In the genomic region with DNA sequence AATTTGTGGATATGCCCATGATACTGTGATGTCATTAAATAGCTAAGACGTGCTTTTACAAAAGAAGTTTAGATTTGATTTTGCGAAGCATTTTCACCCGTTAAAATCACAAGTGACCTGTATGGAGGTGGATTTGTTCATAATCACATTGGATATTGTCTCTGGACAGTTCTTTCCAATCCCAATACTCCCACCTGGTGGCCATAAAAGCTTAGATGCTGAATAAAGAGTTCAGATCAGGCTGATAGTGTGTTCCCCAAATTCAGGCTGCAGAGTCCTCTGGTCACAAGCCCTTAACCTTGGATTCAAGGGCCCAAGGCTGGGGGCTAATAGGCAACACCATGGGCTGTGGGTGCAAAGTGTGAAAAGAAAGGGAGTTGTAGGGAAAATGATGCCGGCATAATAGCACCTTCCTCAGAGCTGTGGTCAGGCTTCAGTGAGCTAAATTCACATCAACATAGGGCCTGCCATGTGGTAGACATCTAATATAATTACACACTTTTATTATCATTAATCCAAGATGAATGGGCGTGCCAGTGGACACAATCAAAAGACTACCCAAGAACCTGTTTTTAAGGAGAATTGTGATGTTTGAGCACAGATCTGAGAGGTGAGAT, we compare ENCODE assay signal across 9 cellular contexts. TPM values are rescaled to one million over a fixed set of nuclear protein-coding genes. Genes with fewer than 3 reads are reported as not detected.
DNase-seq lines count a peak whose midpoint lies in the region; ATAC-seq, FAIRE-seq and TF ChIP-seq lines count a peak whose summit lies in the region.
"Had no signal": no experiment of that assay in that cellular context is flagged by ENCODE, and none has a peak within 500 bp of the region (broad histone marks: within the 10 kb centered on the region; RNA-seq: fewer than 3 reads in every experiment).

No MANE protein-coding gene starts in this region.

- DNase-seq in A172 (ENCODE audit: low spot score) (peak; percentile 62), DMS153 treated with DMSO at 0.1 percent for 48 hours (lab: John Stamatoyannopoulos, UW; ENCODE audit: unreplicated experiment) (peak; percentile 39), HT-29 (ENCODE audit: low spot score) (peak; percentile 84), SKM-1 treated with dmso at 0.1 percent for 144 hours (lab: John Stamatoyannopoulos, UW; ENCODE audit: unreplicated experiment) (peak; percentile 20), fibroblast of mammary gland (ENCODE audit: low read depth) (peak; percentile 73), psoas muscle (no peak), GM19239 (ENCODE audit: insufficient read length, low spot score) (no peak), GF-D8 (lab: John Stamatoyannopoulos, UW) (no peak)

- peak; percentile 69 for TF ChIP-seq CTCF in fibroblast of mammary gland (conservative IDR thresholded peaks at IDR 0.05; ENCODE audit: control insufficient read depth, insufficient read depth, low read depth, low read length)
- peak; percentile 45 for TF ChIP-seq CTCF in psoas muscle (IDR thresholded peaks at IDR 0.05)

- no peaks in the 10 kb centered on the region for H3K9me3 ChIP-seq in psoas muscle

- H3K36me3 ChIP-seq in psoas muscle (ENCODE audit: insufficient read depth in 1 of 2, low read depth in 1 of 2), result no peaks in the 10 kb centered on the region

- FAIRE-seq in GM19239 (lab: Jason Lieb, UNC), result no peak

- no peaks in the 10 kb centered on the region for H3K4me1 ChIP-seq in psoas muscle

- no peak overlapping the region for H3K4me3 ChIP-seq in fibroblast of mammary gland (ENCODE audit: control insufficient read depth, low read depth, low read length)
- H3K4me3 ChIP-seq in psoas muscle, result no peak overlapping the region

- peak in 2 of 4 donors; percentile 39 to 67 for ATAC-seq in psoas muscle

- H3K27me3 ChIP-seq in psoas muscle (ENCODE audit: insufficient read depth in 3 of 3, low read length in 2 of 3), result peaks cover 0 to 3% (median 0%) of the 10 kb centered on the region in 3 donors

- 64 to 75% (median 65%) methylated on average over 5 of the region's 5 CpGs for WGBS in psoas muscle, 3 donors

- H3K27ac ChIP-seq in psoas muscle, result no peak overlapping the region
- H3K27ac ChIP-seq: epithelial cell of prostate had no signal

- intact Hi-C loops in psoas muscle (cut with DNase I), result loop anchor here (2.0 to 10.0 kb wide), 3 partner anchors 252 to 542 kb away; no protein-coding TSS in a partner anchor

RNA-seq across cellular contexts. Expression of gene SMIM43, which starts 28.1 kb away (rescaled TPM):
- not detected in 2 replicates for total RNA-seq in A172 (2014; rRNA removed; shearing (Covaris generic))
- total RNA-seq in HT-29 (2014; rRNA removed; shearing (Covaris generic)), result not detected in 2 replicates
- total RNA-seq in psoas muscle, result not detected
- under 1 TPM in 2 of 3 donors, not detected in 1; 0.03 TPM for polyA plus RNA-seq in psoas muscle

RNA-seq across cellular contexts. Expression of gene ANXA5, which starts 40.1 kb away (rescaled TPM):
- 936 and 953 TPM in 2 replicates for total RNA-seq in A172 (2014; rRNA removed; shearing (Covaris generic))
- 107 and 124 TPM in 2 replicates for total RNA-seq in HT-29 (2014; rRNA removed; shearing (Covaris generic))
- total RNA-seq in psoas muscle, result 100 to 1,000 TPM in 1 of 4 donors, 10 to 100 TPM in 3; 59.1 to 149 (median 84.5) TPM
- 100 to 1,000 TPM; 116 to 264 (median 194) TPM for polyA plus RNA-seq in psoas muscle

Comparison
In these comparisons a context has a peak if more than half of its experiments do, and no peak if none do; other contexts are left out.
1. DNase-seq: peak in A172 (single experiment), DMS153 treated with DMSO at 0.1 percent for 48 hours (single experiment), HT-29 (single experiment), SKM-1 treated with dmso at 0.1 percent for 144 hours (single experiment) and fibroblast of mammary gland (single experiment); none in psoas muscle (0 of 2), GM19239 (single experiment) and GF-D8 (single experiment).